1 cellular context compared by ENCODE assay signal in genomic region chr16:84116720-84117481, GRCh38.
TF ChIP-seq lines count a peak whose summit lies in the region.

TSS of gene MBTPS1 (minus strand) at chr16:84116942. CDS start at chr16:84101783, 15,159 bp downstream.

TF ChIP-seq in K562, 482 proteins besides CTCF, POLR2A, EP300 and RAD21 (continued from another document and continues in another):
- no peak for TF ChIP-seq ZBTB26 (CRISPR knock-in tag; IDR thresholded peaks at IDR 0.05)
- TF ChIP-seq SRSF3 (IDR thresholded peaks at IDR 0.05; ENCODE audit: insufficient read depth, low read length): 0 out of 2 replicates have a peak, but pooled peaks have one; percentile 52
- peak; percentile 91 to 94; a peak in 3 of 4 replicates for TF ChIP-seq MAZ (CRISPR knock-in tag; conservative IDR thresholded peaks at IDR 0.05 in 1 of 2, IDR thresholded peaks at IDR 0.05 in 1 of 2)
- no peak for TF ChIP-seq KLF6 (CRISPR knock-in tag; IDR thresholded peaks at IDR 0.05; ENCODE audit: borderline replicate concordance)
- TF ChIP-seq STAT6 (CRISPR knock-in tag; IDR thresholded peaks at IDR 0.05): no peak; the same call in 1 of the 2 replicates
- TF ChIP-seq HDAC3 (IDR thresholded peaks at IDR 0.05; ENCODE audit: borderline replicate concordance, partially characterized antibody): no peak
- TF ChIP-seq ZNF444 (CRISPR knock-in tag; IDR thresholded peaks at IDR 0.05): no peak
- TF ChIP-seq MTA3 (IDR thresholded peaks at IDR 0.05; ENCODE audit: borderline replicate concordance): peak; percentile 71; the same call in 1 of the 2 replicates
- TF ChIP-seq POU5F1 (IDR thresholded peaks at IDR 0.05; ENCODE audit: borderline replicate concordance, low read depth, low read length, partially characterized antibody): no peak
- no peak for TF ChIP-seq CHD4 (IDR thresholded peaks at IDR 0.05; ENCODE audit: insufficient read depth, insufficient replicate concordance, low read depth, low read length, poor library complexity, severe bottlenecking)
- no peak for TF ChIP-seq CBFA2T2 (conservative IDR thresholded peaks at IDR 0.05)
- TF ChIP-seq THRA (IDR thresholded peaks at IDR 0.05): no peak
- no peak for TF ChIP-seq CBX5 (IDR thresholded peaks at IDR 0.05; ENCODE audit: borderline replicate concordance, low read depth)
- 0 out of 2 replicates have a peak, but pooled peaks have one; percentile 35 for TF ChIP-seq ZNF766 (CRISPR knock-in tag; conservative IDR thresholded peaks at IDR 0.05)
- TF ChIP-seq REST (CRISPR knock-in tag; IDR thresholded peaks at IDR 0.05; ENCODE audit: low read depth): peak; percentile 59; the same call in 1 of the 2 replicates
- no peak for TF ChIP-seq NFIX (CRISPR knock-in tag; IDR thresholded peaks at IDR 0.05; ENCODE audit: low read depth)
- no peak for TF ChIP-seq ZNF12 (CRISPR knock-in tag; IDR thresholded peaks at IDR 0.05)
- TF ChIP-seq ETS1 (conservative IDR thresholded peaks at IDR 0.05; ENCODE audit: control insufficient read depth, low read depth, low read length): peak; percentile 46
- no peak for TF ChIP-seq STAG1 (CRISPR knock-in tag; IDR thresholded peaks at IDR 0.05; ENCODE audit: borderline replicate concordance)
- TF ChIP-seq PRMT5 (CRISPR knock-in tag; IDR thresholded peaks at IDR 0.05): no peak
- no peak for TF ChIP-seq HBP1 (CRISPR knock-in tag; IDR thresholded peaks at IDR 0.05)
- no peak for TF ChIP-seq ARID2 (IDR thresholded peaks at IDR 0.05)
- no peak; the same call in 1 of the 2 replicates for TF ChIP-seq TCF7 (IDR thresholded peaks at IDR 0.05; ENCODE audit: borderline replicate concordance)
- TF ChIP-seq ZBTB33 (CRISPR knock-in tag; IDR thresholded peaks at IDR 0.05): 0 out of 2 replicates have a peak, but pooled peaks have one; percentile 9
- no peak for TF ChIP-seq WHSC1 (IDR thresholded peaks at IDR 0.05; ENCODE audit: low read length)
- TF ChIP-seq IFI16 (CRISPR knock-in tag; IDR thresholded peaks at IDR 0.05): no peak
- TF ChIP-seq L3MBTL2 (IDR thresholded peaks at IDR 0.05): peak; percentile 74
- no peak for TF ChIP-seq PTBP1 (IDR thresholded peaks at IDR 0.05; ENCODE audit: low read depth, low read length)
- TF ChIP-seq NFATC3 (IDR thresholded peaks at IDR 0.05): no peak
- TF ChIP-seq TAF9B (IDR thresholded peaks at IDR 0.05; ENCODE audit: partially characterized antibody): no peak
- no peak for TF ChIP-seq SMC3 (conservative IDR thresholded peaks at IDR 0.05; ENCODE audit: insufficient read depth, low read depth, low read length)
- no peak for TF ChIP-seq ZNF324 (CRISPR knock-in tag; IDR thresholded peaks at IDR 0.05)
- TF ChIP-seq ZNF133 (CRISPR knock-in tag; IDR thresholded peaks at IDR 0.05): no peak
- no peak for TF ChIP-seq ZNF174 (CRISPR knock-in tag; IDR thresholded peaks at IDR 0.05)
- peak; percentile 83 for TF ChIP-seq EGR1 (conservative IDR thresholded peaks at IDR 0.05)
- TF ChIP-seq ATF6 (CRISPR knock-in tag; IDR thresholded peaks at IDR 0.05): no peak
- TF ChIP-seq POLR2B (IDR thresholded peaks at IDR 0.05; ENCODE audit: low read depth, partially characterized antibody): peak; percentile 82
- TF ChIP-seq SP2 (IDR thresholded peaks at IDR 0.05; ENCODE audit: extremely low read depth, low read depth, low read length, poor library complexity, severe bottlenecking): no peak
- TF ChIP-seq DNMT1 (IDR thresholded peaks at IDR 0.05): no peak
- 0 out of 2 replicates have a peak, but pooled peaks have one; percentile 56 for TF ChIP-seq ZNF224 (CRISPR knock-in tag; IDR thresholded peaks at IDR 0.05)
- TF ChIP-seq RBM15 (IDR thresholded peaks at IDR 0.05; ENCODE audit: insufficient read depth, low read length): no peak
- TF ChIP-seq ETS2 (tag; IDR thresholded peaks at IDR 0.05; ENCODE audit: borderline replicate concordance, poor library complexity, severe bottlenecking): no peak
- TF ChIP-seq ZNF57 (CRISPR knock-in tag; IDR thresholded peaks at IDR 0.05): no peak
- no peak for TF ChIP-seq KLF16 (IDR thresholded peaks at IDR 0.05)
- TF ChIP-seq TFAP4 (CRISPR knock-in tag; IDR thresholded peaks at IDR 0.05; ENCODE audit: borderline replicate concordance): peak; percentile 99
- no peak for TF ChIP-seq CEBPB (tag; IDR thresholded peaks at IDR 0.05)
- peak; percentile 99 for TF ChIP-seq CHD2 (IDR thresholded peaks at IDR 0.05; ENCODE audit: low read depth, low read length)
- TF ChIP-seq ZNF165 (CRISPR knock-in tag; IDR thresholded peaks at IDR 0.05; ENCODE audit: borderline replicate concordance): peak; percentile 65; the same call in 1 of the 2 replicates
- no peak for TF ChIP-seq ZNF583 (CRISPR knock-in tag; IDR thresholded peaks at IDR 0.05)
- no peak for TF ChIP-seq ZNF699 (CRISPR knock-in tag; IDR thresholded peaks at IDR 0.05; ENCODE audit: insufficient replicate concordance)
